31 cellular contexts compared by ENCODE assay signal in genomic region chr5:89407053-89407452, GRCh38.
"Had no signal": no experiment of that assay in that cellular context is flagged by ENCODE, and none has a peak within 500 bp of the region (broad histone marks: within the 10 kb centered on the region; RNA-seq: fewer than 3 reads in every experiment).

No MANE protein-coding gene starts in this region.

- H3K9me3 Mint-ChIP-seq: activated CD8-positive, alpha-beta T cell treated with anti-CD3 and anti-CD28 coated beads for 36 hours; activated T-helper 2 cell treated with anti-CD3 and anti-CD28 coated beads, Interferon-gamma antibody, Interleukin-2, Interleukin-4, amounts not matched to agents 10 μg/mL and 5 μg/mL and 100 μg/mL, durations not matched to agents 14 hours and 24 hours and 36 hours; mesothelial cell of epicardium; naive thymus-derived CD8-positive, alpha-beta T cell; neural crest cell; T-helper 2 cell treated with Interferon-gamma antibody and Interleukin-4, amounts not matched to agents 5 μg/mL and 100 μg/mL, for 36 hours had no signal

- H3K36me3 Mint-ChIP-seq: activated naive CD8-positive, alpha-beta T cell; mesothelial cell of epicardium; naive thymus-derived CD8-positive, alpha-beta T cell had no signal

- H3K27ac Mint-ChIP-seq: activated B cell treated with CpG ODN at 0.5 μM for 24 hours; activated CD8-positive, alpha-beta T cell treated with anti-CD3 and anti-CD28 coated beads for 36 hours; activated naive CD8-positive, alpha-beta T cell; activated T-helper 2 cell treated with anti-CD3 and anti-CD28 coated beads, Interferon-gamma antibody, Interleukin-2, Interleukin-4, amounts not matched to agents 10 μg/mL and 5 μg/mL and 100 μg/mL, durations not matched to agents 14 hours and 24 hours and 36 hours; mesothelial cell of epicardium; naive thymus-derived CD8-positive, alpha-beta T cell; stimulated activated naive B cell treated with anti-CD40 and anti-IgM and Interleukin-4, amounts not matched to agents 10 μg/mL and 1 μg/mL and 100 μg/mL, for 72 hours; T-helper 2 cell treated with Interferon-gamma antibody and Interleukin-4, amounts not matched to agents 5 μg/mL and 100 μg/mL, for 36 hours had no signal

- H3K4me1 Mint-ChIP-seq: mesothelial cell of epicardium; naive thymus-derived CD8-positive, alpha-beta T cell; neural crest cell had no signal

- H3K4me2 ChIP-seq: hepatocyte had no signal

- H3K4me3 Mint-ChIP-seq: activated B cell treated with CpG ODN at 0.5 μM for 24 hours; activated CD8-positive, alpha-beta T cell treated with anti-CD3 and anti-CD28 coated beads for 36 hours; activated naive CD8-positive, alpha-beta T cell; mesothelial cell of epicardium; naive thymus-derived CD8-positive, alpha-beta T cell; neural crest cell; stimulated activated naive B cell treated with anti-CD40 and anti-IgM and Interleukin-4, amounts not matched to agents 10 μg/mL and 1 μg/mL and 100 μg/mL, for 72 hours; T-helper 2 cell treated with Interferon-gamma antibody and Interleukin-4, amounts not matched to agents 5 μg/mL and 100 μg/mL, for 36 hours had no signal

- ATAC-seq: activated CD8-positive, alpha-beta T cell treated with anti-CD3 and anti-CD28 coated beads for 36 hours; body of pancreas; left ventricle myocardium superior; naive thymus-derived CD8-positive, alpha-beta T cell; sciatic nerve; stimulated activated naive B cell treated with anti-CD40 and anti-IgM and Interleukin-4, amounts not matched to agents 10 μg/mL and 1 μg/mL and 100 μg/mL, for 72 hours had no signal

- H3K9me3 ChIP-seq: body of pancreas, colonic mucosa, esophagus squamous epithelium, stomach, thyroid gland, upper lobe of left lung, vagina had no signal

- H3K4me1 ChIP-seq: colonic mucosa, esophagus squamous epithelium, stomach, thyroid gland, upper lobe of left lung, vagina had no signal

- H3K79me2 ChIP-seq: hepatocyte had no signal

- H3K27me3 Mint-ChIP-seq: activated B cell treated with CpG ODN at 0.5 μM for 24 hours; activated CD8-positive, alpha-beta T cell treated with anti-CD3 and anti-CD28 coated beads for 36 hours; activated naive CD8-positive, alpha-beta T cell; naive thymus-derived CD8-positive, alpha-beta T cell; stimulated activated naive B cell treated with anti-CD40 and anti-IgM and Interleukin-4, amounts not matched to agents 10 μg/mL and 1 μg/mL and 100 μg/mL, for 72 hours had no signal

- DNase-seq: activated B cell treated with CpG ODN at 0.5 μM for 24 hours; activated CD4-positive, alpha-beta T cell treated with anti-CD3 and anti-CD28 coated beads, Interleukin-2, amount 50 U/mL, for 1 hour; activated CD8-positive, alpha-beta T cell treated with anti-CD3 and anti-CD28 coated beads for 36 hours; activated T-cell treated with anti-CD3 and anti-CD28 coated beads, Interleukin-2, amount 50 U/mL, for 48 hours; anterior cingulate cortex; body of pancreas; cerebellar nuclear complex; colonic mucosa; effector CD8-positive, alpha-beta T cell; esophagus squamous epithelium; glutamatergic neuron; islet precursor cell; left ventricle myocardium superior; naive thymus-derived CD8-positive, alpha-beta T cell; posterior cingulate gyrus; stimulated activated CD4-positive, alpha-beta T cell treated with anti-CD3 and anti-CD28 coated beads, Interleukin-15, amount 100 ng/mL, for 24 hours; stimulated activated CD4-positive, alpha-beta T cell treated with anti-CD3 and anti-CD28 coated beads, Interleukin-2, amount 100 ng/mL, for 24 hours; stimulated activated naive B cell treated with anti-CD40 and anti-IgM and Interleukin-4, amounts not matched to agents 10 μg/mL and 1 μg/mL and 100 μg/mL, for 72 hours; stomach; T-helper 1 cell; thyroid gland; upper lobe of left lung had no signal

- H3K27me3 ChIP-seq: body of pancreas, colonic mucosa, esophagus squamous epithelium, hepatocyte, stomach, thyroid gland, upper lobe of left lung, vagina had no signal

- H3K36me3 ChIP-seq: colonic mucosa, esophagus squamous epithelium, stomach, thyroid gland, upper lobe of left lung, vagina had no signal

- H3K4me3 ChIP-seq: body of pancreas, colonic mucosa, esophagus squamous epithelium, hepatocyte, stomach, thyroid gland, upper lobe of left lung, vagina had no signal

- H3K27ac ChIP-seq: body of pancreas, colonic mucosa, epithelial cell of prostate, esophagus squamous epithelium, hepatocyte, stomach, thyroid gland, upper lobe of left lung, vagina had no signal

- H2AFZ ChIP-seq: hepatocyte had no signal
